ENCODE assay signal across 1 cellular context in genomic region chr6:167826230-167827061, GRCh38.
TF ChIP-seq lines count a peak whose summit lies in the region.

Gene AFDN (plus strand): TSS chr6:167826911. CDS start chr6:167827133, 222 bp downstream.

TF ChIP-seq in K562, 482 proteins besides CTCF, POLR2A, EP300 and RAD21 (continued from another document and continues in another):
- TF ChIP-seq ZNF140 (CRISPR knock-in tag; IDR thresholded peaks at IDR 0.05) (no peak), THRA (IDR thresholded peaks at IDR 0.05) (no peak), ZNF408 (CRISPR knock-in tag; IDR thresholded peaks at IDR 0.05; ENCODE audit: low read depth) (no peak), CREB1 (IDR thresholded peaks at IDR 0.05) (no peak), CREB1 (CRISPR knock-in tag; IDR thresholded peaks at IDR 0.05) (0 out of 2 replicates have a peak, but pooled peaks have one; percentile 18), NFE2L1 (tag; IDR thresholded peaks at IDR 0.05; ENCODE audit: borderline replicate concordance, low read depth) (no peak), ZNF384 (IDR thresholded peaks at IDR 0.05; ENCODE audit: low read depth, low read length) (no peak), MXD1 (CRISPR knock-in tag; IDR thresholded peaks at IDR 0.05; ENCODE audit: borderline replicate concordance, poor library complexity, severe bottlenecking) (no peak), NR1H2 (CRISPR knock-in tag; IDR thresholded peaks at IDR 0.05) (no peak), RBM34 (IDR thresholded peaks at IDR 0.05; ENCODE audit: borderline replicate concordance, insufficient read depth, low read length) (no peak), ZBTB1 (CRISPR knock-in tag; IDR thresholded peaks at IDR 0.05; ENCODE audit: borderline replicate concordance, low read depth) (no peak), ZKSCAN3 (CRISPR knock-in tag; IDR thresholded peaks at IDR 0.05) (no peak), PYGO2 (tag; IDR thresholded peaks at IDR 0.05) (no peak), XRCC4 (IDR thresholded peaks at IDR 0.05; ENCODE audit: extremely low read depth, insufficient read depth, insufficient read length) (no peak), SRSF9 (IDR thresholded peaks at IDR 0.05; ENCODE audit: borderline replicate concordance, low read depth, low read length) (no peak), DIDO1 (tag; IDR thresholded peaks at IDR 0.05; ENCODE audit: low read depth) (no peak), USF1 (CRISPR knock-in tag; IDR thresholded peaks at IDR 0.05) (peak; percentile 56), ZNF197 (CRISPR knock-in tag; IDR thresholded peaks at IDR 0.05; ENCODE audit: low read depth) (peak; percentile 62; the same call in 1 of the 2 replicates), MLLT1 (IDR thresholded peaks at IDR 0.05) (peak in 1 of 2 experiments; percentile 55; a peak in 1 of 4 replicates), ATF6 (CRISPR knock-in tag; IDR thresholded peaks at IDR 0.05) (no peak), SETDB1 (IDR thresholded peaks at IDR 0.05; ENCODE audit: low read length) (no peak), PCBP1 (IDR thresholded peaks at IDR 0.05; ENCODE audit: low read depth, low read length, poor library complexity, severe bottlenecking) (peak; percentile 37), ZNF609 (CRISPR knock-in tag; IDR thresholded peaks at IDR 0.05; ENCODE audit: borderline replicate concordance) (no peak), RBFOX2 (IDR thresholded peaks at IDR 0.05; ENCODE audit: low read depth, low read length) (peak; percentile 56), NR2C1 (IDR thresholded peaks at IDR 0.05) (no peak), NR2C1 (tag; IDR thresholded peaks at IDR 0.05) (no peak), ATF3 (IDR thresholded peaks at IDR 0.05) (no peak), ATF3 (CRISPR knock-in tag; conservative IDR thresholded peaks at IDR 0.05) (no peak), SP1 (CRISPR knock-in tag; IDR thresholded peaks at IDR 0.05) (peak; percentile 70), ZNF699 (CRISPR knock-in tag; IDR thresholded peaks at IDR 0.05; ENCODE audit: insufficient replicate concordance) (no peak), NFATC3 (IDR thresholded peaks at IDR 0.05) (no peak), ETS1 (conservative IDR thresholded peaks at IDR 0.05; ENCODE audit: control insufficient read depth, low read depth, low read length) (no peak; the same call in 1 of the 2 replicates), NFYB (IDR thresholded peaks at IDR 0.05; ENCODE audit: extremely low read depth, insufficient read length) (no peak), HINFP (tag; conservative IDR thresholded peaks at IDR 0.05; ENCODE audit: low read depth) (no peak), AFF1 (IDR thresholded peaks at IDR 0.05; ENCODE audit: low read depth in 1 of 2, partially characterized antibody in 2 of 2) (peak in 1 of 2 experiments; percentile 48), DPF2 (IDR thresholded peaks at IDR 0.05) (peak; percentile 19; the same call in 1 of the 2 replicates), ZNF431 (CRISPR knock-in tag; IDR thresholded peaks at IDR 0.05) (no peak), PATZ1 (CRISPR knock-in tag; IDR thresholded peaks at IDR 0.05; ENCODE audit: borderline replicate concordance) (no peak), ZNF551 (CRISPR knock-in tag; IDR thresholded peaks at IDR 0.05) (no peak), SMARCB1 (IDR thresholded peaks at IDR 0.05; ENCODE audit: insufficient read length, low read depth) (no peak), PURB (CRISPR knock-in tag; IDR thresholded peaks at IDR 0.05; ENCODE audit: low read depth) (no peak)
